Comparison of ENCODE assay signal across 1 cellular context in the genomic region with DNA sequence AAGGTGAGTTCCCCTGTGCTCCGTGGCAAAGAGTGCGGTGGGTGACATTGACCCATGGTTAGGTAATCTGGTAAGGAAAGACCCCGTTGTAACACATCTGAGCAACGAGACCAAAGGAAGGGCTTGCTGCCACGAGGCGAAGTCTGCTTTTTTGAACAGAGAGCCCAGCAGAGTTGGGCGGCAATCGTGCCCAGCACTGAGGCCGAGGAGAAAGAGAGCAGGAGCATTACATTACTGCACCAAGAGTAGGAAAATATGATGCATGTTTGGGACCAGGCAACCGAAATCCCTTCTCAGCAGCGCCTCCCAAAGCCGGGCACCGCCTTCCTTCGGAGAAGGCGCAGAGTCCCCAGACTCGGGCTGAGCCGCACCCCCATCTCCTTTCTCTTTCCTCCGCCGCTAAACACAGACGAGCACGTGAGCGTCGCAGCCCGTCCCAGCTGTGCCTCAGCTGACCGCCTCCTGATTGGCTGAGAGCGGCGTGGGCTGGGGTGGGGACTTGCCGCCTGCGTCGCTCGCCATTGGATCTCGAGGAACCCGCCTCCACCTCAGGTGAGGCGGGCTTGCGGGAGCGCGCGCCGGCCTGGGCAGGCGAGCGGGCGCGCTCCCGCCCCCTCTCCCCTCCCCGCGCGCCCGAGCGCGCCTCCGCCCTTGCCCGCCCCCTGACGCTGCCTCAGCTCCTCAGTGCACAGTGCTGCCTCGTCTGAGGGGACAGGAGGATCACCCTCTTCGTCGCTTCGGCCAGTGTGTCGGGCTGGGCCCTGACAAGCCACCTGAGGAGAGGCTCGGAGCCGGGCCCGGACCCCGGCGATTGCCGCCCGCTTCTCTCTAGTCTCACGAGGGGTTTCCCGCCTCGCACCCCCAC.
TF ChIP-seq lines count a peak whose summit lies in the region.

Gene HIF1A (plus strand): TSS at position 684 of the 865 bp plus-strand sequence. CDS start 292 bp downstream, outside the sequence.

TF ChIP-seq in HEK293, 187 proteins besides CTCF, POLR2A, EP300 and RAD21 (continued from another document and continues in another):
- TF ChIP-seq, protein P1, sequence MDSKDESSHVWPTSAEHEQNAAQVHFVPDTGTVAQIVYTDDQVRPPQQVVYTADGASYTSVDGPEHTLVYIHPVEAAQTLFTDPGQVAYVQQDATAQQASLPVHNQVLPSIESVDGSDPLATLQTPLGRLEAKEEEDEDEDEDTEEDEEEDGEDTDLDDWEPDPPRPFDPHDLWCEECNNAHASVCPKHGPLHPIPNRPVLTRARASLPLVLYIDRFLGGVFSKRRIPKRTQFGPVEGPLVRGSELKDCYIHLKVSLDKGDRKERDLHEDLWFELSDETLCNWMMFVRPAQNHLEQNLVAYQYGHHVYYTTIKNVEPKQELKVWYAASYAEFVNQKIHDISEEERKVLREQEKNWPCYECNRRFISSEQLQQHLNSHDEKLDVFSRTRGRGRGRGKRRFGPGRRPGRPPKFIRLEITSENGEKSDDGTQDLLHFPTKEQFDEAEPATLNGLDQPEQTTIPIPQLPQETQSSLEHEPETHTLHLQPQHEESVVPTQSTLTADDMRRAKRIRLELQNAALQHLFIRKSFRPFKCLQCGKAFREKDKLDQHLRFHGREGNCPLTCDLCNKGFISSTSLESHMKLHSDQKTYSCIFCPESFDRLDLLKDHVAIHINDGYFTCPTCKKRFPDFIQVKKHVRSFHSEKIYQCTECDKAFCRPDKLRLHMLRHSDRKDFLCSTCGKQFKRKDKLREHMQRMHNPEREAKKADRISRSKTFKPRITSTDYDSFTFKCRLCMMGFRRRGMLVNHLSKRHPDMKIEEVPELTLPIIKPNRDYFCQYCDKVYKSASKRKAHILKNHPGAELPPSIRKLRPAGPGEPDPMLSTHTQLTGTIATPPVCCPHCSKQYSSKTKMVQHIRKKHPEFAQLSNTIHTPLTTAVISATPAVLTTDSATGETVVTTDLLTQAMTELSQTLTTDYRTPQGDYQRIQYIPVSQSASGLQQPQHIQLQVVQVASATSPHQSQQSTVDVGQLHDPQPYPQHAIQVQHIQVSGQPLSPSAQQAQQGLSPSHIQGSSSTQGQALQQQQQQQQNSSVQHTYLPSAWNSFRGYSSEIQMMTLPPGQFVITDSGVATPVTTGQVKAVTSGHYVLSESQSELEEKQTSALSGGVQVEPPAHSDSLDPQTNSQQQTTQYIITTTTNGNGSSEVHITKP (tag by site-specific recombination; IDR thresholded peaks at IDR 0.05) = peak; percentile 79
- peak; percentile 10; the same call in 1 of the 2 replicates for TF ChIP-seq SP7 (tag by site-specific recombination; IDR thresholded peaks at IDR 0.05)
- TF ChIP-seq ZNF521 (tag by site-specific recombination; IDR thresholded peaks at IDR 0.05) = no peak
- no peak for TF ChIP-seq ZNF169 (tag by site-specific recombination; IDR thresholded peaks at IDR 0.05)
- TF ChIP-seq KLF17 (tag by site-specific recombination; IDR thresholded peaks at IDR 0.05) = peak; percentile 10; the same call in 1 of the 2 replicates
- no peak for TF ChIP-seq ZNF76 (tag by site-specific recombination; IDR thresholded peaks at IDR 0.05; ENCODE audit: borderline replicate concordance, low read depth)
- no peak for TF ChIP-seq GLIS1 (tag by site-specific recombination; IDR thresholded peaks at IDR 0.05)
- TF ChIP-seq, protein P2, sequence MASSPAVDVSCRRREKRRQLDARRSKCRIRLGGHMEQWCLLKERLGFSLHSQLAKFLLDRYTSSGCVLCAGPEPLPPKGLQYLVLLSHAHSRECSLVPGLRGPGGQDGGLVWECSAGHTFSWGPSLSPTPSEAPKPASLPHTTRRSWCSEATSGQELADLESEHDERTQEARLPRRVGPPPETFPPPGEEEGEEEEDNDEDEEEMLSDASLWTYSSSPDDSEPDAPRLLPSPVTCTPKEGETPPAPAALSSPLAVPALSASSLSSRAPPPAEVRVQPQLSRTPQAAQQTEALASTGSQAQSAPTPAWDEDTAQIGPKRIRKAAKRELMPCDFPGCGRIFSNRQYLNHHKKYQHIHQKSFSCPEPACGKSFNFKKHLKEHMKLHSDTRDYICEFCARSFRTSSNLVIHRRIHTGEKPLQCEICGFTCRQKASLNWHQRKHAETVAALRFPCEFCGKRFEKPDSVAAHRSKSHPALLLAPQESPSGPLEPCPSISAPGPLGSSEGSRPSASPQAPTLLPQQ (tag by site-specific recombination; IDR thresholded peaks at IDR 0.05) = no peak; the same call in 1 of the 2 replicates
- TF ChIP-seq GLIS2 (tag by site-specific recombination; IDR thresholded peaks at IDR 0.05) = no peak
- peak; percentile 91 for TF ChIP-seq SP2 (tag by site-specific recombination; IDR thresholded peaks at IDR 0.05)
- peak; percentile 20; the same call in 1 of the 2 replicates for TF ChIP-seq KLF7 (tag by site-specific recombination; IDR thresholded peaks at IDR 0.05; ENCODE audit: borderline replicate concordance)
- TF ChIP-seq ZNF174 (tag by site-specific recombination; IDR thresholded peaks at IDR 0.05) = no peak
- TF ChIP-seq ZNF529 (tag by site-specific recombination; IDR thresholded peaks at IDR 0.05; ENCODE audit: insufficient replicate concordance) = no peak
- no peak for TF ChIP-seq ZNF404 (tag by site-specific recombination; IDR thresholded peaks at IDR 0.05)
- TF ChIP-seq, protein P3, sequence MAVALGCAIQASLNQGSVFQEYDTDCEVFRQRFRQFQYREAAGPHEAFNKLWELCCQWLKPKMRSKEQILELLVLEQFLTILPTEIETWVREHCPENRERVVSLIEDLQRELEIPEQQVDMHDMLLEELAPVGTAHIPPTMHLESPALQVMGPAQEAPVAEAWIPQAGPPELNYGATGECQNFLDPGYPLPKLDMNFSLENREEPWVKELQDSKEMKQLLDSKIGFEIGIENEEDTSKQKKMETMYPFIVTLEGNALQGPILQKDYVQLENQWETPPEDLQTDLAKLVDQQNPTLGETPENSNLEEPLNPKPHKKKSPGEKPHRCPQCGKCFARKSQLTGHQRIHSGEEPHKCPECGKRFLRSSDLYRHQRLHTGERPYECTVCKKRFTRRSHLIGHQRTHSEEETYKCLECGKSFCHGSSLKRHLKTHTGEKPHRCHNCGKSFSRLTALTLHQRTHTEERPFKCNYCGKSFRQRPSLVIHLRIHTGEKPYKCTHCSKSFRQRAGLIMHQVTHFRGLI (tag by site-specific recombination; IDR thresholded peaks at IDR 0.05) = peak; percentile 87
- TF ChIP-seq ZNF157 (tag by site-specific recombination; IDR thresholded peaks at IDR 0.05) = no peak
- no peak for TF ChIP-seq ZNF843 (tag by site-specific recombination; IDR thresholded peaks at IDR 0.05)
- TF ChIP-seq ZNF610 (tag by site-specific recombination; IDR thresholded peaks at IDR 0.05; ENCODE audit: borderline replicate concordance) = no peak
- peak; percentile 26; the same call in 1 of the 2 replicates for TF ChIP-seq PRDM1 (tag by site-specific recombination; IDR thresholded peaks at IDR 0.05)
- no peak for TF ChIP-seq ZNF280D (tag by site-specific recombination; IDR thresholded peaks at IDR 0.05)
- TF ChIP-seq KLF10 (tag by site-specific recombination; IDR thresholded peaks at IDR 0.05) = peak; percentile 100
- 0 out of 2 replicates have a peak, but pooled peaks have one; percentile 18 for TF ChIP-seq OVOL3 (tag by site-specific recombination; IDR thresholded peaks at IDR 0.05)
- TF ChIP-seq ZNF121 (tag by site-specific recombination; IDR thresholded peaks at IDR 0.05) = no peak
- TF ChIP-seq ZNF747 (tag by site-specific recombination; IDR thresholded peaks at IDR 0.05) = no peak
- peak; percentile 59; the same call in 1 of the 2 replicates for TF ChIP-seq EGR2 (tag by site-specific recombination; IDR thresholded peaks at IDR 0.05; ENCODE audit: low read depth)
- TF ChIP-seq, protein P4, sequence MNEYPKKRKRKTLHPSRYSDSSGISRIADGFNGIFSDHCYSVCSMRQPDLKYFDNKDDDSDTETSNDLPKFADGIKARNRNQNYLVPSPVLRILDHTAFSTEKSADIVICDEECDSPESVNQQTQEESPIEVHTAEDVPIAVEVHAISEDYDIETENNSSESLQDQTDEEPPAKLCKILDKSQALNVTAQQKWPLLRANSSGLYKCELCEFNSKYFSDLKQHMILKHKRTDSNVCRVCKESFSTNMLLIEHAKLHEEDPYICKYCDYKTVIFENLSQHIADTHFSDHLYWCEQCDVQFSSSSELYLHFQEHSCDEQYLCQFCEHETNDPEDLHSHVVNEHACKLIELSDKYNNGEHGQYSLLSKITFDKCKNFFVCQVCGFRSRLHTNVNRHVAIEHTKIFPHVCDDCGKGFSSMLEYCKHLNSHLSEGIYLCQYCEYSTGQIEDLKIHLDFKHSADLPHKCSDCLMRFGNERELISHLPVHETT (tag by site-specific recombination; IDR thresholded peaks at IDR 0.05) = no peak
- peak; percentile 76 for TF ChIP-seq SP3 (tag by site-specific recombination; IDR thresholded peaks at IDR 0.05)
- peak; percentile 74; the same call in 1 of the 2 replicates for TF ChIP-seq KLF1 (tag by site-specific recombination; IDR thresholded peaks at IDR 0.05)
- peak; percentile 36; the same call in 1 of the 2 replicates for TF ChIP-seq ZNF629 (tag by site-specific recombination; IDR thresholded peaks at IDR 0.05)
- no peak for TF ChIP-seq ZNF2 (tag by site-specific recombination; IDR thresholded peaks at IDR 0.05)
- TF ChIP-seq ZBTB8A (tag by site-specific recombination; IDR thresholded peaks at IDR 0.05) = peak; percentile 97
- TF ChIP-seq, protein P5, sequence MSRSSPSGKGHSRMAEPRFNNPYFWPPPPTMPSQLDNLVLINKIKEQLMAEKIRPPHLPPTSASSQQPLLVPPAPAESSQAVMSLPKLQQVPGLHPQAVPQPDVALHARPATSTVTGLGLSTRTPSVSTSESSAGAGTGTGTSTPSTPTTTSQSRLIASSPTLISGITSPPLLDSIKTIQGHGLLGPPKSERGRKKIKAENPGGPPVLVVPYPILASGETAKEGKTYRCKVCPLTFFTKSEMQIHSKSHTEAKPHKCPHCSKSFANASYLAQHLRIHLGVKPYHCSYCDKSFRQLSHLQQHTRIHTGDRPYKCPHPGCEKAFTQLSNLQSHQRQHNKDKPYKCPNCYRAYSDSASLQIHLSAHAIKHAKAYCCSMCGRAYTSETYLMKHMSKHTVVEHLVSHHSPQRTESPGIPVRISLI (tag by site-specific recombination; IDR thresholded peaks at IDR 0.05) = no peak
- no peak for TF ChIP-seq ZBTB1 (tag by site-specific recombination; IDR thresholded peaks at IDR 0.05)
- no peak for TF ChIP-seq ZNF184 (tag by site-specific recombination; IDR thresholded peaks at IDR 0.05)
- no peak for TF ChIP-seq ZNF837 (tag by site-specific recombination; IDR thresholded peaks at IDR 0.05)
- no peak for TF ChIP-seq ZNF398 (tag by site-specific recombination; IDR thresholded peaks at IDR 0.05)
- TF ChIP-seq HIC1 (tag by site-specific recombination; IDR thresholded peaks at IDR 0.05) = no peak
- TF ChIP-seq HOXA7 (CRISPR knock-in tag; IDR thresholded peaks at IDR 0.05; ENCODE audit: borderline replicate concordance) = no peak
- TF ChIP-seq ZNF433 (tag by site-specific recombination; IDR thresholded peaks at IDR 0.05; ENCODE audit: low read depth) = no peak
- no peak for TF ChIP-seq HOXD13 (CRISPR knock-in tag; IDR thresholded peaks at IDR 0.05; ENCODE audit: borderline replicate concordance)
- no peak for TF ChIP-seq ZNF37A (tag by site-specific recombination; IDR thresholded peaks at IDR 0.05)
